31 cellular contexts compared by ENCODE assay signal in the genomic region with DNA sequence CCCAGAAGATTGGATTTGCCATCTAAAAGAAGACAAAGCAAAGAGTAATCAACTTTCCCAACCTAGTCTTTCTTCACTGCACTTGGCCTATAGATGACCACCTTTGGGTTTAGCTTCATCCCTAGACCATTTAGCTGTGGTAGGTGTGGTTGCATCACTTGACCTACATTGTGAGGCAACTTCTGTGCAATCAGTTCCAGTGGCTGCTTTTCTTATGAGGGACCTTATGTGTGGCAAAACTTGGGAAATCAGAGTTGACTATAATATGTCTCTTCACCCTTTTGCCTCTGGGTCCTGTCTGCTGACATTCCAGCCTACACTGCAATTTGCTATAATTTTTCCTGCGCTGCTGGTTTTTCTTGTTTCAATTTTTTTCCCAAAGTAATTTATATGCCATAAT. TPM values are rescaled to one million over a fixed set of nuclear protein-coding genes. Genes with fewer than 3 reads are reported as not detected.
"Had no signal": no experiment of that assay in that cellular context is flagged by ENCODE, and none has a peak within 500 bp of the region (broad histone marks: within the 10 kb centered on the region; RNA-seq: fewer than 3 reads in every experiment).

No MANE protein-coding gene starts in this region.

- H3K27ac Mint-ChIP-seq: memory B cell; naive thymus-derived CD4-positive, alpha-beta T cell; natural killer cell treated with Interleukin-12 subunit alpha and Interleukin-12 subunit beta and Interleukin-15 and Interleukin-18, amount 100 ng/mL, for 72 hours; progenitor cell of endocrine pancreas; stimulated activated effector memory CD8-positive, alpha-beta T cell treated with anti-CD3 and anti-CD28 coated beads, Interleukin-12 subunit alpha, Interleukin-12 subunit beta, amount 100 ng/mL, for 72 hours; stimulated activated naive CD8-positive, alpha-beta T cell treated with anti-CD3 and anti-CD28 coated beads, Interleukin-15, Interleukin-2, amounts not matched to agents 100 ng/mL and 50 ng/mL, for 24 hours; type B pancreatic cell had no signal

- H3K36me3 ChIP-seq: left ventricle myocardium inferior, ovary, sigmoid colon, spleen, suprapubic skin, thoracic aorta, tibial artery, uterus had no signal

- H3K4me3 Mint-ChIP-seq: memory B cell; naive thymus-derived CD4-positive, alpha-beta T cell; natural killer cell treated with Interleukin-12 subunit alpha and Interleukin-12 subunit beta and Interleukin-15 and Interleukin-18, amount 100 ng/mL, for 72 hours; stimulated activated effector memory CD8-positive, alpha-beta T cell treated with anti-CD3 and anti-CD28 coated beads, Interleukin-12 subunit alpha, Interleukin-12 subunit beta, amount 100 ng/mL, for 72 hours; stimulated activated naive CD8-positive, alpha-beta T cell treated with anti-CD3 and anti-CD28 coated beads, Interleukin-15, Interleukin-2, amounts not matched to agents 100 ng/mL and 50 ng/mL, for 24 hours; type B pancreatic cell had no signal

- H3K9me3 ChIP-seq: left ventricle myocardium inferior, mucosa of descending colon, ovary, sigmoid colon, spleen, suprapubic skin, thoracic aorta, tibial artery, uterus had no signal

- H3K27ac ChIP-seq: left ventricle myocardium inferior, ovary, sigmoid colon, spleen, suprapubic skin, thoracic aorta, tibial artery, uterus had no signal

- H3K4me3 ChIP-seq: left ventricle myocardium inferior, mucosa of descending colon, ovary, sigmoid colon, spleen, suprapubic skin, thoracic aorta, tibial artery, uterus had no signal

- H3K36me3 Mint-ChIP-seq: memory B cell; naive thymus-derived CD4-positive, alpha-beta T cell; natural killer cell treated with Interleukin-12 subunit alpha and Interleukin-12 subunit beta and Interleukin-15 and Interleukin-18, amount 100 ng/mL, for 72 hours; stimulated activated effector memory CD8-positive, alpha-beta T cell treated with anti-CD3 and anti-CD28 coated beads, Interleukin-12 subunit alpha, Interleukin-12 subunit beta, amount 100 ng/mL, for 72 hours; type B pancreatic cell had no signal

- H3K27me3 Mint-ChIP-seq: memory B cell, progenitor cell of endocrine pancreas had no signal

- H3K4me1 ChIP-seq: left ventricle myocardium inferior, sigmoid colon, spleen, suprapubic skin, tibial artery, uterus had no signal

- H3K4me1 Mint-ChIP-seq: memory B cell; naive thymus-derived CD4-positive, alpha-beta T cell; stimulated activated effector memory CD8-positive, alpha-beta T cell treated with anti-CD3 and anti-CD28 coated beads, Interleukin-12 subunit alpha, Interleukin-12 subunit beta, amount 100 ng/mL, for 72 hours had no signal

- H3K27me3 ChIP-seq: ovary, sigmoid colon, spleen, suprapubic skin, tibial artery, uterus had no signal

- H3K9me3 Mint-ChIP-seq: memory B cell; naive thymus-derived CD4-positive, alpha-beta T cell; natural killer cell treated with Interleukin-12 subunit alpha and Interleukin-12 subunit beta and Interleukin-15 and Interleukin-18, amount 100 ng/mL, for 72 hours; stimulated activated effector memory CD8-positive, alpha-beta T cell treated with anti-CD3 and anti-CD28 coated beads, Interleukin-12 subunit alpha, Interleukin-12 subunit beta, amount 100 ng/mL, for 72 hours; stimulated activated naive CD8-positive, alpha-beta T cell treated with anti-CD3 and anti-CD28 coated beads, Interleukin-15, Interleukin-2, amounts not matched to agents 100 ng/mL and 50 ng/mL, for 24 hours; type B pancreatic cell had no signal

- DNase-seq: islet precursor cell; left ventricle myocardium inferior; midbrain; mucosa of descending colon; naive thymus-derived CD4-positive, alpha-beta T cell; ovary; retina; right cardiac atrium; sigmoid colon; small intestine; spleen; stimulated activated CD4-positive, alpha-beta T cell treated with anti-CD3 and anti-CD28 coated beads, Interleukin-4, amount 100 ng/mL, for 24 hours; stimulated activated naive CD4-positive, alpha-beta T cell; tibial artery; uterus had no signal

RNA-seq across cellular contexts. Expression of a gene that starts 55.2 kb away (rescaled TPM):
- total RNA-seq: left ventricle myocardium inferior; lung microvascular endothelial cell; mesenteric fat pad; mucosa of descending colon; myocyte; naive thymus-derived CD4-positive, alpha-beta T cell; natural killer cell treated with Interleukin-12 subunit alpha and Interleukin-12 subunit beta and Interleukin-15 and Interleukin-18, amount 100 ng/mL, for 72 hours; omental fat pad; ovary; progenitor cell of endocrine pancreas; pulmonary artery endothelial cell; right cardiac atrium; sigmoid colon; spleen; subcutaneous adipose tissue; suprapubic skin; thoracic aorta; ureter; uterus had no signal
- polyA plus RNA-seq: naive thymus-derived CD4-positive, alpha-beta T cell; neural cell; right cardiac atrium; sigmoid colon; small intestine had no signal
